ENCODE assay signal across 1 cellular context in genomic region chr2:112811841-112812306, GRCh38.
TF ChIP-seq lines count a peak whose summit lies in the region.

No MANE protein-coding gene starts in this region.

TF ChIP-seq in GM23338, 12 proteins besides CTCF, POLR2A, EP300 and RAD21 (continued from another document):
- no peak for TF ChIP-seq ZNF462 (CRISPR knock-in tag; IDR thresholded peaks at IDR 0.05)
